In the genomic region with DNA sequence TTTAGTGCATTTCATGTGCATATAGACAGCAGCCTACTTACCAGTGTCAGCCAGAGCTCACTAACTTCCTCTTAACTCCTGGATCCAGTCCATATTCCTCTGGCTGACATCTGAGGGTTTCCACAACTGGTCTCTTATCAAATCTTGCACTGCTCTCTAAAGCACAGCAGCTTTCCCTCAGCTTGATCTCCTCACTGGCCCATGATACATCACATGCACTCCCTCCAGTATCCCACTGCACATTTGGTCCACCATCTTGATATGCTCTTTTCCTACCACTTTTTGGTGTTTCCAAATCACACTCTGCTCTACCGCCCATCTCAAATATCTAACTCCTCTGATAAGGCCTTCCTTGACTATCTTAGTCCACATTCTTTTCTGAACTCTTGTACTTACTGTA, we compare ENCODE assay signal across 14 cellular contexts.
DNase-seq lines count a peak whose midpoint lies in the region; ATAC-seq and TF ChIP-seq lines count a peak whose summit lies in the region.
"Had no signal": no experiment of that assay in that cellular context is flagged by ENCODE, and none has a peak within 500 bp of the region (broad histone marks: within the 10 kb centered on the region; RNA-seq: fewer than 3 reads in every experiment).

No MANE protein-coding gene starts in this region.

- no peaks in the 10 kb centered on the region for H3K9me3 ChIP-seq in lower lobe of right lung
- H3K9me3 ChIP-seq in aorta (ENCODE audit: control insufficient read depth, low read length), result no peaks in the 10 kb centered on the region
- H3K9me3 ChIP-seq: suprapubic skin had no signal

- intact Hi-C loops in lower lobe of right lung (cut with DNase I) (no loop called here), aorta (cut with DNase I) (no loop called here)

- ATAC-seq in lower lobe of right lung (peak; percentile 54 to 57), aorta (ENCODE audit: low FRiP score) (peak; percentile 44)

- H3K27me3 ChIP-seq in lower lobe of right lung (ENCODE audit: low read depth), result no peaks in the 10 kb centered on the region
- H3K27me3 ChIP-seq in aorta (ENCODE audit: control insufficient read depth in 1 of 2, insufficient read depth in 2 of 2, low read length in 1 of 2), result no peaks in the 10 kb centered on the region
- H3K27me3 ChIP-seq: suprapubic skin had no signal

- WGBS in aorta, 2 donors, result 76 to 82% methylated on average over 1 of the region's 1 CpG

- TF ChIP-seq CTCF in choroid plexus epithelial cell (conservative IDR thresholded peaks at IDR 0.05; ENCODE audit: low read depth, low read length), result no peak
- TF ChIP-seq CTCF in lower lobe of right lung (IDR thresholded peaks at IDR 0.05), result no peak

- H3K4me3 ChIP-seq in choroid plexus epithelial cell (ENCODE audit: low read depth, low read length), result no peak overlapping the region
- H3K4me3 ChIP-seq in lower lobe of right lung, result no peak overlapping the region
- H3K4me3 ChIP-seq in aorta (ENCODE audit: low read length in 2 of 2), result no peak overlapping the region
- H3K4me3 ChIP-seq: suprapubic skin had no signal

- DNase-seq in NOMO-1 (lab: John Stamatoyannopoulos, UW; ENCODE audit: unreplicated experiment in 2 of 2) (peak; percentile 15 to 47), NOMO-1 treated with dmso at 0.1 percent for 144 hours (lab: John Stamatoyannopoulos, UW; ENCODE audit: unreplicated experiment) (no peak), choroid plexus epithelial cell (ENCODE audit: low read depth) (peak; percentile 72), lower lobe of right lung (no peak), aorta (no peak), iPS-NIHi7 (ENCODE audit: extremely low spot score) (no peak), hippocampal formation (lab: John Stamatoyannopoulos, UW) (no peak)
- no peak for DNase-seq in activated effector memory CD4-positive, alpha-beta T cell treated with Interleukin-2 at 50 U/mL for 16 hours
- DNase-seq: 8988T; activated CD4-positive, alpha-beta T cell treated with anti-CD3 and anti-CD28 coated beads for 4 hours; activated naive CD4-positive, alpha-beta T cell treated with anti-CD3 and anti-CD28 coated beads, Interleukin-2, amount 50 U/mL, for 16 hours; NCI-H2081; stimulated activated CD4-positive, alpha-beta T cell treated with anti-CD3 and anti-CD28 coated beads, Interleukin-4, amount 100 ng/mL, for 4 hours had no signal

- peaks cover 41% of the 10 kb centered on the region for H3K4me1 ChIP-seq in lower lobe of right lung
- peaks cover 2 to 9% of the 10 kb centered on the region in 2 donors for H3K4me1 ChIP-seq in aorta (ENCODE audit: control insufficient read depth in 1 of 2, insufficient read depth in 2 of 2, low read length in 2 of 2)

- H3K36me3 ChIP-seq in lower lobe of right lung, result no peaks in the 10 kb centered on the region
- H3K36me3 ChIP-seq in aorta (ENCODE audit: control insufficient read depth in 1 of 2, insufficient read depth in 2 of 2, low read length in 1 of 2), result no peaks in the 10 kb centered on the region
- H3K36me3 ChIP-seq: suprapubic skin had no signal

- H3K27ac ChIP-seq in lower lobe of right lung (peak overlapping the region; percentile 39), aorta (ENCODE audit: low read depth in 1 of 2, low read length in 2 of 2) (peak overlapping the region; percentile 22 to 73)
- H3K27ac ChIP-seq: suprapubic skin had no signal

Comparison
In these comparisons a context has a peak if more than half of its experiments do, and no peak if none do; other contexts are left out.
1. DNase-seq: peak in NOMO-1 (2 of 2) and choroid plexus epithelial cell (single experiment); none in NOMO-1 treated with dmso at 0.1 percent for 144 hours (single experiment), lower lobe of right lung (single experiment), aorta (0 of 2), activated effector memory CD4-positive, alpha-beta T cell treated with Interleukin-2 at 50 U/mL for 16 hours (single experiment), iPS-NIHi7 (single experiment) and hippocampal formation (0 of 2).